ENCODE assay signal across 1 cellular context in the genomic region with DNA sequence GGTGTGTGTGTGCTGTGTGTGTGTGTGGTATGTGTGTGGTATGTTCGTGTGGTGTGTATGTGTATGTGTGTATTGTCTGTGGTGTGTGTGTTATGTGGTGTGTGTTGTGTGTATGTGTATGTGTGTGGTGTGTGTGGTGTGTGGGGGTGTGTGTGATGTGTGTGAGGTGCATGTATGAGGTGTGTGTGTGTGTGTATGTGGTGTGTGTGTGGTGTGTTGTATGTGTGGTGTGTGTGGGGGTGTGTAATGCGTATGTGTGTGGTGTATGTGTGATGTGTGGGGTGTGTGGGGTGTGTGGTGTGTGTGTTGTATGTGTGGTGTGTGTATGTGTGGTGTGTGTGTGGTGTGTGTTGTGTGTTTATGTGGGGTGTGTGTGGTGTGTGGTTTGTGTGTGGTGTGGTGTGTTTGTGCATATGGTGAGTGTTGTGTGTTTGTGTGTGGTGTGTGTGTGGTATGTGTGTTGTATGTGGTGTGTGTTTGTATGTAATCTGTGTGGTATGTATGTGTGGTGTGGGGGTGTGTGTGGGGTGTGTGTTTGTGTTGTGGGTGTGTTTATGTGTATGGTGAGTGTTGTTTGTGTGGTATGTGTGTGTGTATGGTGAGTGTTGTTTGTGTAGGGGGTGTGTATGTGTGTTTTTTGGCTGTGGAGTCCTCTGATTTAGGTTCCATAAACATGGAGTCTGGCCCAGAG.
TF ChIP-seq lines count a peak whose summit lies in the region.

No MANE protein-coding gene starts in this region.

TF ChIP-seq in GM12878, 131 proteins besides CTCF, POLR2A, EP300 and RAD21:
- TF ChIP-seq BCLAF1 (IDR thresholded peaks at IDR 0.05) (no peak), NR2C2 (IDR thresholded peaks at IDR 0.05; ENCODE audit: borderline replicate concordance, control insufficient read depth, insufficient read length, low read depth) (peak; percentile 58), HDGF (IDR thresholded peaks at IDR 0.05) (0 out of 2 replicates have a peak, but pooled peaks have one; percentile 86)
